Comparison of ENCODE assay signal across 16 cellular contexts in the genomic region with DNA sequence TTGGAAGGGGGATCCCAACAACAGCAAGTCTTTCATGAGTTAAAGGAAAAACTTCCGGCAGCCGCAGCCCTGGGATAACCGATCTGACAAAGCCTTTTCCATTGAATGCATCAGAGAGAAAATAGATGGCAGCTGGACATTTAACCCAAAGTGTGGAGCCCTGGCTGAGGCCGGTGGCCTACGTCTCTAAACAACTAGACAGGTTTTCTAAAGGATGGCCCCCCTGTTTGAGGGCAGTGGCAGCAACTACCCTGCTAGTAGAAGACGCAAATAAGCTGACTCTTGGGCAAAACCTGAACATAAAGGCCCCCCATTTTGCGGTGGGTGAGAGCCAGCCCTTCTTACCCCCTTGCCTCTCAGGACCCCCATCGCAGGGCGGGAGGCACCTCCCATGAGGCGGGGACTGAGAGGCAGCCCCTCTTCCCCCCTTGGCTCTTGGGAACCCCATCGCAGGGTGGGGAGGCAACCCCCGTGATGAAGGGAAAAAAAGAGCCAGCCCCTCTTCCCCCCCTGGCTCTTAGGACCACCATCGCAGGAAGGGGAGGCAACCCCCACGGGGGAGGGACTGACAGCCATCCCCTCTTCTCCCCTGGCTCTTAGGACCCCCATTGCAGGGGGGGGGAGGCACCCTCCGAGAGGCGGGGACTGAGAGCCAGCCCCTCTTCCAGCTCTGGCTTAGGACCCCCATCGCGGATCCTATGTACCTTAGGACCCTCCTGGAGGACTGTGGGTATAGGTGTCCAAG.
A peak's percentile ranks its signal among the peaks of the same experiment; 100 is the strongest.
DNase-seq lines count a peak whose midpoint lies in the region; ATAC-seq and TF ChIP-seq lines count a peak whose summit lies in the region.
"Had no signal": no experiment of that assay in that cellular context is flagged by ENCODE, and none has a peak within 500 bp of the region (broad histone marks: within the 10 kb centered on the region; RNA-seq: fewer than 3 reads in every experiment).

No MANE protein-coding gene starts in this region.

- no peak overlapping the region for H3K4me3 Mint-ChIP-seq in type B pancreatic cell
- H3K4me3 Mint-ChIP-seq: B cell; CD8-positive, alpha-beta T cell had no signal

- H3K9me3 Mint-ChIP-seq in type B pancreatic cell = no peaks in the 10 kb centered on the region

- ATAC-seq in GM21390 (IDR thresholded peaks at IDR 0.05; ENCODE audit: unreplicated experiment) (no peak), HG02973 (IDR thresholded peaks at IDR 0.05; ENCODE audit: unreplicated experiment) (no peak)
- ATAC-seq: CD8-positive, alpha-beta T cell; GM12878 had no signal

- no peak for TF ChIP-seq EP300 in esophagus muscularis mucosa (IDR thresholded peaks at IDR 0.05)

- no peak for TF ChIP-seq POLR2A in esophagus muscularis mucosa (IDR thresholded peaks at IDR 0.05; ENCODE audit: low read depth)

- H3K4me3 ChIP-seq in esophagus muscularis mucosa = no peak overlapping the region
- H3K4me3 ChIP-seq: BLaER1 treated with 17β-estradiol and CSF1 and Interleukin-3, amounts not matched to agents 10 nM and 100 nM; GM12878; GM23248; HAP-1 had no signal

- no peaks in the 10 kb centered on the region for H3K36me3 ChIP-seq in esophagus muscularis mucosa
- H3K36me3 ChIP-seq: BLaER1 treated with 17β-estradiol and CSF1 and Interleukin-3, amounts not matched to agents 10 nM and 100 nM; HAP-1 had no signal

- intact Hi-C loops in esophagus muscularis mucosa (cut with DNase I) = no loop called here

- H3K9me3 ChIP-seq in esophagus muscularis mucosa = peaks cover 0 to 12% (median 0%) of the 10 kb centered on the region in 4 donors
- H3K9me3 ChIP-seq: HAP-1 had no signal

- H3K27me3 Mint-ChIP-seq in type B pancreatic cell = no peaks in the 10 kb centered on the region
- H3K27me3 Mint-ChIP-seq: B cell had no signal

- DNase-seq in RPMI7951 (ENCODE audit: low read depth) (peak; percentile 4), esophagus muscularis mucosa (ENCODE audit: extremely low spot score) (peak; percentile 87), mesenteric fat pad (ENCODE audit: low spot score) (peak; percentile 75), type B pancreatic cell (ENCODE audit: extremely low spot score, unreplicated experiment) (peak; percentile 55), MV-4-11 (lab: John Stamatoyannopoulos, UW) (no peak)
- DNase-seq: Calu3; CD8-positive, alpha-beta T cell; DND-41; EL; GM23248 had no signal

- H3K27ac ChIP-seq in esophagus muscularis mucosa (replicated peaks in 1 of 4) = no peak overlapping the region
- H3K27ac ChIP-seq: BLaER1 treated with 17β-estradiol and CSF1 and Interleukin-3, amounts not matched to agents 10 nM and 100 nM; GM23248 had no signal

- H3K4me1 ChIP-seq in esophagus muscularis mucosa = no peaks in the 10 kb centered on the region
- H3K4me1 ChIP-seq: BLaER1 treated with 17β-estradiol and CSF1 and Interleukin-3, amounts not matched to agents 10 nM and 100 nM; HAP-1 had no signal

- H3K36me3 Mint-ChIP-seq in type B pancreatic cell = no peaks in the 10 kb centered on the region
- H3K36me3 Mint-ChIP-seq: CD8-positive, alpha-beta T cell had no signal

- no peak for TF ChIP-seq CTCF in esophagus muscularis mucosa (IDR thresholded peaks at IDR 0.05)
- no peak for TF ChIP-seq CTCF in type B pancreatic cell (conservative IDR thresholded peaks at IDR 0.05)

- WGBS in esophagus muscularis mucosa = 94% methylated on average over 17 of the region's 18 CpGs

- H3K27ac Mint-ChIP-seq in type B pancreatic cell = no peak overlapping the region
- H3K27ac Mint-ChIP-seq: B cell; CD8-positive, alpha-beta T cell had no signal

- H3K27me3 ChIP-seq in esophagus muscularis mucosa = peaks cover 0 to 3% (median 0%) of the 10 kb centered on the region in 4 donors
- H3K27me3 ChIP-seq: BLaER1 treated with 17β-estradiol and CSF1 and Interleukin-3, amounts not matched to agents 10 nM and 100 nM had no signal

- H3K4me1 Mint-ChIP-seq in type B pancreatic cell (ENCODE audit: unreplicated experiment) = no peaks in the 10 kb centered on the region
- H3K4me1 Mint-ChIP-seq: B cell had no signal
